ENCODE assay signal across 15 cellular contexts in the genomic region with DNA sequence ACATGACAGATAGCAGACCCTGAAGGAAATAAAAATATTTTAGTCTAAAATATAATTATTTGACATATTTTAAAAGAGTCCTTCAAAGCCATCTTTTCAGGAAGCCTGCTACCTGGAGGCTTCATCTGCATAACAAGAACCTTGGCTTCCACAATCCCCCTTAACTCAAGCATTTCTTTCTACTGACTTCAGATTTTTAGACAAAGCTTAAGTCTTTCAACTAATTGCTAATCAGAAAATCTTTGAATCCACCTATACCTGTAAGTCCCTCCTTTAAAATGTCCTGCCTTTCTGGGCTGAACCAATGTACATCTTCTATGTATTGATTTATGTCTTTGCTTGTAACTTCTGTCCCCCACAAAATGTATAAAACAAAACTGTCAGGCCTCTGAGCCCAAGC. TPM values are rescaled to one million over a fixed set of nuclear protein-coding genes. Genes with fewer than 3 reads are reported as not detected.
A peak's percentile ranks its signal among the peaks of the same experiment; 100 is the strongest.
DNase-seq lines count a peak whose midpoint lies in the region; ATAC-seq and TF ChIP-seq lines count a peak whose summit lies in the region.
"Had no signal": no experiment of that assay in that cellular context is flagged by ENCODE, and none has a peak within 500 bp of the region (broad histone marks: within the 10 kb centered on the region; RNA-seq: fewer than 3 reads in every experiment).

No MANE protein-coding gene starts in this region.

- H3K36me3 ChIP-seq in iPS DF 6.9 (ENCODE audit: control insufficient read depth, insufficient read depth, low read length) (no peaks in the 10 kb centered on the region), neural progenitor cell (peaks cover 6% of the 10 kb centered on the region), body of pancreas (replicated peaks in 1 of 2; ENCODE audit: insufficient read depth in 1 of 2, low read depth in 2 of 2) (no peaks in the 10 kb centered on the region), trophoblast cell (ENCODE audit: control insufficient read depth in 1 of 2, insufficient read depth in 2 of 2, low read length in 2 of 2) (no peaks in the 10 kb centered on the region)
- H3K36me3 ChIP-seq: BLaER1 treated with 17β-estradiol and CSF1 and Interleukin-3, amounts not matched to agents 10 nM and 100 nM had no signal

- H4K8ac ChIP-seq in H9 (replicated peaks; ENCODE audit: insufficient read length, low read depth, low read length) (no peak overlapping the region), trophoblast cell (ENCODE audit: low read depth, low read length) (no peak overlapping the region)

- no peak overlapping the region for H2AFZ ChIP-seq in H9 (ENCODE audit: low read length)
- H2AFZ ChIP-seq in neural progenitor cell (replicated peaks): peak overlapping the region; percentile 36
- H2AFZ ChIP-seq in trophoblast cell (ENCODE audit: insufficient read depth, low read length, poor library complexity): no peak overlapping the region

- ATAC-seq in WTC11 (peak; percentile 16), body of pancreas (no peak)
- ATAC-seq: HepG2 had no signal

- H3K9me3 Mint-ChIP-seq in H9 (peaks cover 26 to 31% of the 10 kb centered on the region in 2 experiments), WTC11 (peaks cover 22% of the 10 kb centered on the region), neural progenitor cell (peaks cover 14% of the 10 kb centered on the region)

- H3K23me2 ChIP-seq in H9 (ENCODE audit: insufficient read length, low read depth, low read length, poor library complexity, severe bottlenecking): no peaks in the 10 kb centered on the region

- no peak overlapping the region for H2BK5ac ChIP-seq in H9 (ENCODE audit: insufficient read length, low read length)
- no peak overlapping the region for H2BK5ac ChIP-seq in trophoblast cell (ENCODE audit: low read depth, low read length, poor library complexity)

- H3K4me3 Mint-ChIP-seq in H9: peak overlapping the region; percentile 1 to 19; a peak in 1 of 5 replicates
- H3K4me3 Mint-ChIP-seq in WTC11: no peak overlapping the region
- H3K4me3 Mint-ChIP-seq in neural progenitor cell: no peak overlapping the region
- H3K4me3 Mint-ChIP-seq: CD4-positive, CD25-positive, alpha-beta regulatory T cell had no signal

- H2BK12ac ChIP-seq in H9 (ENCODE audit: insufficient read length, low read depth, low read length) (no peak overlapping the region), trophoblast cell (ENCODE audit: low read length) (no peak overlapping the region)

- TF ChIP-seq CTCF in H9 (conservative IDR thresholded peaks at IDR 0.05): no peak
- no peak for TF ChIP-seq CTCF in WTC11 (IDR thresholded peaks at IDR 0.05)
- no peak for TF ChIP-seq CTCF in neural progenitor cell (IDR thresholded peaks at IDR 0.05)
- no peak for TF ChIP-seq CTCF in body of pancreas (IDR thresholded peaks at IDR 0.05)

- peak overlapping the region; percentile 70 to 99 (median 97) for H3K27ac Mint-ChIP-seq in H9
- peak overlapping the region; percentile 99 for H3K27ac Mint-ChIP-seq in WTC11
- no peak overlapping the region for H3K27ac Mint-ChIP-seq in neural progenitor cell
- H3K27ac Mint-ChIP-seq: CD4-positive, CD25-positive, alpha-beta regulatory T cell had no signal

- DNase-seq in H9 (no peak), WTC11 (ENCODE audit: low spot score) (no peak), iPS DF 6.9 (ENCODE audit: low read depth, low spot score) (no peak), neural progenitor cell (ENCODE audit: low spot score) (no peak), NCI-H146 (lab: John Stamatoyannopoulos, UW) (no peak), body of pancreas (no peak), trophoblast cell (no peak)
- DNase-seq: 8988T; Calu3; CD4-positive, CD25-positive, alpha-beta regulatory T cell; DMS79 had no signal

- peaks cover 9% of the 10 kb centered on the region for H3K4me1 ChIP-seq in H9 (ENCODE audit: insufficient read depth, low read length)
- H3K4me1 ChIP-seq in iPS DF 6.9 (ENCODE audit: control insufficient read depth, insufficient read depth, low read length): peaks cover 2% of the 10 kb centered on the region; the same call in 1 of the 2 replicates
- H3K4me1 ChIP-seq in neural progenitor cell: peaks cover 13% of the 10 kb centered on the region
- no peaks in the 10 kb centered on the region for H3K4me1 ChIP-seq in body of pancreas
- H3K4me1 ChIP-seq in trophoblast cell (ENCODE audit: control insufficient read depth in 1 of 2, insufficient read depth in 2 of 2, low read length in 2 of 2): no peaks in the 10 kb centered on the region

- H3K9me3 ChIP-seq in H9 (ENCODE audit: control insufficient read depth, low read depth, low read length): no peaks in the 10 kb centered on the region
- H3K9me3 ChIP-seq in iPS DF 6.9 (ENCODE audit: control insufficient read depth, insufficient read depth, low read length): no peaks in the 10 kb centered on the region
- no peaks in the 10 kb centered on the region for H3K9me3 ChIP-seq in neural progenitor cell (ENCODE audit: low read depth)
- peaks cover 0 to 8% (median 0%) of the 10 kb centered on the region in 3 donors for H3K9me3 ChIP-seq in body of pancreas
- peaks cover 6% of the 10 kb centered on the region for H3K9me3 ChIP-seq in trophoblast cell (ENCODE audit: insufficient read depth, low read depth, low read length)

- CTCF ChIA-PET in WTC11 (lab: Charles Lee): interaction anchor here (0.8 kb wide), 1 partner anchor 133 kb away, joined by 3 read pairs; no protein-coding TSS in a partner anchor

- no peak overlapping the region for H4K5ac ChIP-seq in H9 (ENCODE audit: insufficient read length, low read depth, low read length)

- no peaks in the 10 kb centered on the region for H3K27me3 ChIP-seq in H9 (ENCODE audit: insufficient read depth, low read length)
- H3K27me3 ChIP-seq in iPS DF 6.9 (ENCODE audit: control insufficient read depth, insufficient read depth, low read length): no peaks in the 10 kb centered on the region
- H3K27me3 ChIP-seq in neural progenitor cell: no peaks in the 10 kb centered on the region
- no peaks in the 10 kb centered on the region for H3K27me3 ChIP-seq in body of pancreas
- no peaks in the 10 kb centered on the region for H3K27me3 ChIP-seq in trophoblast cell (ENCODE audit: insufficient read depth, low read length)

- no peak overlapping the region for H3K56ac ChIP-seq in H9 (ENCODE audit: insufficient read length, low read depth, low read length)

- H3K4me1 Mint-ChIP-seq in H9 (peaks cover 37 to 50% of the 10 kb centered on the region in 2 experiments), WTC11 (peaks cover 51% of the 10 kb centered on the region), neural progenitor cell (peaks cover 8% of the 10 kb centered on the region)

- H3K4me2 ChIP-seq in H9 (ENCODE audit: insufficient read depth, insufficient read length, low read length) (no peak overlapping the region), neural progenitor cell (no peak overlapping the region), trophoblast cell (ENCODE audit: low read length) (no peak overlapping the region)
- H3K4me2 ChIP-seq: BLaER1 treated with 17β-estradiol and CSF1 and Interleukin-3, amounts not matched to agents 10 nM and 100 nM had no signal

- H3K79me2 ChIP-seq in H9 (ENCODE audit: insufficient read depth, low read length): no peaks in the 10 kb centered on the region
- no peaks in the 10 kb centered on the region for H3K79me2 ChIP-seq in neural progenitor cell (ENCODE audit: low read depth)
- H3K79me2 ChIP-seq in trophoblast cell (ENCODE audit: control insufficient read depth, insufficient read depth, low read length, poor library complexity): no peaks in the 10 kb centered on the region

- no peak overlapping the region for H3K9ac ChIP-seq in H9 (ENCODE audit: extremely low read depth, insufficient read length, low read length)
- no peak overlapping the region for H3K9ac ChIP-seq in neural progenitor cell
- no peak overlapping the region for H3K9ac ChIP-seq in trophoblast cell (ENCODE audit: low read length)
- H3K9ac ChIP-seq: BLaER1 treated with 17β-estradiol and CSF1 and Interleukin-3, amounts not matched to agents 10 nM and 100 nM had no signal

- no peak for TF ChIP-seq POLR2A in body of pancreas (IDR thresholded peaks at IDR 0.05)

- H3K27ac ChIP-seq in H9 (ENCODE audit: insufficient read length, low read depth, low read length): peak overlapping the region; percentile 91
- H3K27ac ChIP-seq in iPS DF 6.9 (ENCODE audit: low read length): peak overlapping the region; percentile 72
- H3K27ac ChIP-seq in neural progenitor cell: no peak overlapping the region
- H3K27ac ChIP-seq in body of pancreas: no peak overlapping the region
- no peak overlapping the region for H3K27ac ChIP-seq in trophoblast cell (ENCODE audit: low read depth, low read length)
- H3K27ac ChIP-seq: BLaER1 treated with 17β-estradiol and CSF1 and Interleukin-3, amounts not matched to agents 10 nM and 100 nM had no signal

- H3K4ac ChIP-seq in H9 (ENCODE audit: low read depth, low read length): no peak overlapping the region
- no peak overlapping the region for H3K4ac ChIP-seq in trophoblast cell (ENCODE audit: low read depth, low read length)

- no peak overlapping the region for H2BK15ac ChIP-seq in H9 (ENCODE audit: low read depth, low read length)

- H3K18ac ChIP-seq in H9 (ENCODE audit: insufficient read length, low read depth, low read length): no peak overlapping the region
- H3K18ac ChIP-seq in trophoblast cell (ENCODE audit: low read length): no peak overlapping the region

- no peak overlapping the region for H2BK20ac ChIP-seq in H9 (ENCODE audit: low read depth, low read length, poor library complexity, severe bottlenecking)

- H3K4me3 ChIP-seq in iPS DF 6.9 (ENCODE audit: low read length) (no peak overlapping the region), neural progenitor cell (no peak overlapping the region), body of pancreas (no peak overlapping the region), trophoblast cell (ENCODE audit: low read depth, low read length) (no peak overlapping the region)
- H3K4me3 ChIP-seq: BLaER1 treated with 17β-estradiol and CSF1 and Interleukin-3, amounts not matched to agents 10 nM and 100 nM had no signal

- H2BK120ac ChIP-seq in H9 (ENCODE audit: low read depth, low read length, poor library complexity, severe bottlenecking): no peak overlapping the region
- H2BK120ac ChIP-seq in trophoblast cell (ENCODE audit: insufficient read depth, low read length, poor library complexity): no peak overlapping the region

- H3K23ac ChIP-seq in H9 (ENCODE audit: insufficient read length, low read depth, low read length): no peak overlapping the region
- H3K23ac ChIP-seq in trophoblast cell (ENCODE audit: low read length): no peak overlapping the region

- no peak overlapping the region for H2AK5ac ChIP-seq in H9 (ENCODE audit: insufficient read length, low read length)
- no peak overlapping the region for H2AK5ac ChIP-seq in trophoblast cell (ENCODE audit: low read length)

- H3K27me3 Mint-ChIP-seq in H9 (ENCODE audit: low read depth) (no peaks in the 10 kb centered on the region; the same call in 1 of the 2 replicates), WTC11 (ENCODE audit: low read depth) (no peaks in the 10 kb centered on the region; the same call in 1 of the 2 replicates), neural progenitor cell (ENCODE audit: insufficient read depth, low read depth) (peaks cover 2% of the 10 kb centered on the region)

- peaks cover 25% of the 10 kb centered on the region for H3F3A ChIP-seq in neural progenitor cell (ENCODE audit: low read depth)

- no peak overlapping the region for H3T11ph ChIP-seq in H9 (ENCODE audit: low read length)

- POLR2A ChIA-PET in WTC11 (lab: Charles Lee): no interaction called here

- H3K79me1 ChIP-seq in H9 (ENCODE audit: insufficient read depth, low read depth, low read length, poor library complexity, severe bottlenecking) (no peaks in the 10 kb centered on the region), trophoblast cell (ENCODE audit: low read length) (no peaks in the 10 kb centered on the region)

- H4K91ac ChIP-seq in H9 (ENCODE audit: insufficient read length, low read depth, low read length) (no peak overlapping the region), trophoblast cell (ENCODE audit: low read depth, low read length) (no peak overlapping the region)

- H4K12ac ChIP-seq in trophoblast cell (ENCODE audit: low read depth, low read length): no peak overlapping the region

- H3K36me3 Mint-ChIP-seq in H9 (ENCODE audit: insufficient read depth in 1 of 3, low read depth in 3 of 3) (peaks cover 11 to 30% (median 11%) of the 10 kb centered on the region in 3 experiments; a peak in 6 of 7 replicates), WTC11 (peaks cover 25% of the 10 kb centered on the region), neural progenitor cell (no peaks in the 10 kb centered on the region)
- H3K36me3 Mint-ChIP-seq: CD4-positive, CD25-positive, alpha-beta regulatory T cell had no signal

- H4K20me1 ChIP-seq in H9 (ENCODE audit: control insufficient read depth, insufficient read depth, insufficient read length) (no peaks in the 10 kb centered on the region), neural progenitor cell (ENCODE audit: low read depth) (no peaks in the 10 kb centered on the region)
- H4K20me1 ChIP-seq: BLaER1 treated with 17β-estradiol and CSF1 and Interleukin-3, amounts not matched to agents 10 nM and 100 nM had no signal

- H3K14ac ChIP-seq in H9 (ENCODE audit: insufficient read depth, low read length) (no peak overlapping the region), trophoblast cell (ENCODE audit: low read length) (no peak overlapping the region)

- intact Hi-C loops in body of pancreas (cut with DNase I): no loop called here

RNA-seq across cellular contexts. Expression of gene PRF1, which starts 23.5 kb away (rescaled TPM):
- total RNA-seq in H9 (2021) (0.18 TPM in 1 of 2 replicates, not detected in the other), WTC11 (2021) (0.11 to 0.18 TPM (median 0.16 TPM) in 3 replicates), neural progenitor cell (ENCODE audit: low replicate concordance) (not detected in 2 replicates), body of pancreas (1 to 10 TPM; 2.1 to 6.3 TPM)
- polyA plus RNA-seq in trophoblast cell (2013): not detected in 2 replicates
- total RNA-seq: Calu3, G401, H4 had no signal

RNA-seq across cellular contexts. Expression of gene ADAMTS14, which starts 46.2 kb away (rescaled TPM):
- total RNA-seq in H9 (2021) (1.6 and 1.9 TPM in 2 replicates), WTC11 (2021) (2.1 to 2.4 TPM (median 2.1 TPM) in 3 replicates), neural progenitor cell (ENCODE audit: low replicate concordance) (0.53 TPM in 1 of 2 replicates, not detected in the other), body of pancreas (under 1 TPM in 1 of 2 donors, not detected in 1; 0.33 TPM)
- polyA plus RNA-seq in trophoblast cell (2013): 0.01 TPM in 2 replicates
- total RNA-seq: CD4-positive, CD25-positive, alpha-beta regulatory T cell had no signal
- polyA plus RNA-seq: CD4-positive, CD25-positive, alpha-beta regulatory T cell had no signal

Comparison
In these comparisons a context has a peak if more than half of its experiments do, and no peak if none do; other contexts are left out.
1. H3K27ac ChIP-seq: peak in H9 (single experiment) and iPS DF 6.9 (single experiment); none in neural progenitor cell (single experiment), body of pancreas (0 of 4) and trophoblast cell (single experiment).
2. H3K4me3 Mint-ChIP-seq: peak in H9 (2 of 2); none in WTC11 (single experiment) and neural progenitor cell (single experiment).